Comparison of ENCODE assay signal across 10 cellular contexts in the genomic region with DNA sequence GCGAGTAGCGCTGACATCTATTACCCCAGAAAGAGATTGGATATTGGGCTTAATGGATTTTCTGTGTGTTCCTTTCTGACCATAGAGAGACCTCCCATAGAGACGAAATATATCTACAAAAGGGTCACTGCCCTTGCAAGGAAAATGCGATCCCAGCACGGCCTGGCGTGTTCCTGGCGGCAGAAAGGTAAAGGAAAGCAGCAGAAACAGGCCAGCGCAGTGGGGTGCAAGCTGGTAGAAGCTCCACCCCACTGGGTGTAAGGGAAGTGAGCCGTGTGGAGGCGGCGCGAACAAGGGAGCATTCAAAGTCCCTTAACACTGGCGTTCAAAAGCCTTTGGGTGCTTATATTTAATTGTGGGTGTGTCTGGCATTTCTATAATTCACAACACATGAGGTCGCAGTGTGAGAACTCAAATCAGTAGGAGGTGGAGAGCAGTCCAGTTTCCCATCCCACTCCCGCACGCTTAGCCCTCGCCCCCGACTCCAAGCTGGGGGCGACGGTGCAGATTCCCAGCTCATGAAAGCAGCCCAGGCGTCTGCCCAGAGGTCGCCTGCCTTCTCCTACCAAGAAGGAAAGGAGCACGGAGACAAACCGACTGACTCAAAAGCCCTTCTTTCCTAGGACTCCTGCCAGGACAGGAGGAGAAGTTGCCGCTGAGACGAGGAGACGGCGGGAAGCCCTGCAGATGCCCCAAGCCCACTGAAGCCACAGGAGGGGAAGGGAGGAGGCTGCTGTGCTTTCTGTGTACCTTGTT.
DNase-seq lines count a peak whose midpoint lies in the region; ATAC-seq and TF ChIP-seq lines count a peak whose summit lies in the region.
"Had no signal": no experiment of that assay in that cellular context is flagged by ENCODE, and none has a peak within 500 bp of the region (broad histone marks: within the 10 kb centered on the region; RNA-seq: fewer than 3 reads in every experiment).

No MANE protein-coding gene starts in this region.

- peaks cover 15% of the 10 kb centered on the region for H3K4me1 ChIP-seq in ES-I3 (ENCODE audit: insufficient read depth, low read length)
- H3K4me1 ChIP-seq: BE2C had no signal

- ATAC-seq in activated CD8-positive, alpha-beta T cell treated with anti-CD3 and anti-CD28 coated beads for 36 hours = peak; percentile 53
- no peak for ATAC-seq in GM18858 (IDR thresholded peaks at IDR 0.05; ENCODE audit: unreplicated experiment)
- ATAC-seq: foreskin keratinocyte had no signal

- H3K27me3 Mint-ChIP-seq in activated CD8-positive, alpha-beta T cell treated with anti-CD3 and anti-CD28 coated beads for 36 hours = no peaks in the 10 kb centered on the region

- no peaks in the 10 kb centered on the region for H3K36me3 ChIP-seq in ES-I3 (ENCODE audit: insufficient read depth, low read length)
- H3K36me3 ChIP-seq: BE2C had no signal

- TF ChIP-seq CTCF in activated CD8-positive, alpha-beta T cell treated with anti-CD3 and anti-CD28 coated beads for 36 hours (IDR thresholded peaks at IDR 0.05) = no peak

- DNase-seq in activated CD8-positive, alpha-beta T cell treated with anti-CD3 and anti-CD28 coated beads for 36 hours = peak; percentile 72
- DNase-seq in stimulated activated CD4-positive, alpha-beta T cell treated with anti-CD3 and anti-CD28 coated beads, Interleukin-12 subunit alpha, Interleukin-12 subunit beta, amount 100 ng/mL, for 4 hours = peak; percentile 27
- DNase-seq in DMS 273 treated with DMSO at 0.1 percent for 48 hours (lab: John Stamatoyannopoulos, UW) (no peak), NCI-H2029 (lab: John Stamatoyannopoulos, UW) (no peak), glomerular visceral epithelial cell (ENCODE audit: extremely low spot score) (no peak)
- DNase-seq: BE2C, foreskin keratinocyte had no signal

- H3K9ac ChIP-seq in ES-I3 (ENCODE audit: low read depth, low read length) = 0 out of 2 replicates have a peak overlapping the region, but pooled peaks have one; percentile 3

- intact Hi-C loops in activated CD8-positive, alpha-beta T cell treated with anti-CD3 and anti-CD28 coated beads for 36 hours (cut with micrococcal nuclease) = loop anchor here (10.0 kb wide), 1 partner anchor 477 kb away; a partner anchor contains a TSS

- H3K9me3 Mint-ChIP-seq in activated CD8-positive, alpha-beta T cell treated with anti-CD3 and anti-CD28 coated beads for 36 hours = no peaks in the 10 kb centered on the region

- H3K9me3 ChIP-seq in ES-I3 (ENCODE audit: control insufficient read depth, insufficient read depth, low read length) = no peaks in the 10 kb centered on the region
- H3K9me3 ChIP-seq: BE2C had no signal

- CTCF ChIA-PET in activated CD8-positive, alpha-beta T cell treated with anti-CD3 and anti-CD28 coated beads for 36 hours (lab: Charles Lee) = interaction anchor here (0.7 to 2.5 kb wide), 7 partner anchors 12 to 494 kb away, joined by 3 to 6 read pairs (median 3); no protein-coding TSS in a partner anchor

- peak overlapping the region; percentile 68 for H3K4me3 Mint-ChIP-seq in activated CD8-positive, alpha-beta T cell treated with anti-CD3 and anti-CD28 coated beads for 36 hours

- H3K27ac Mint-ChIP-seq in activated CD8-positive, alpha-beta T cell treated with anti-CD3 and anti-CD28 coated beads for 36 hours = peak overlapping the region; percentile 92

- H3K4me1 Mint-ChIP-seq in activated CD8-positive, alpha-beta T cell treated with anti-CD3 and anti-CD28 coated beads for 36 hours (ENCODE audit: low read depth) = peaks cover 82% of the 10 kb centered on the region

- peaks cover 3% of the 10 kb centered on the region for H3K36me3 Mint-ChIP-seq in activated CD8-positive, alpha-beta T cell treated with anti-CD3 and anti-CD28 coated beads for 36 hours (ENCODE audit: low read depth)

- POLR2A ChIA-PET in activated CD8-positive, alpha-beta T cell treated with anti-CD3 and anti-CD28 coated beads for 36 hours (lab: Charles Lee) = interaction anchor here (1.1 to 3.0 kb wide), 5 partner anchors 9 to 320 kb away, joined by 3 to 9 read pairs (median 4); no protein-coding TSS in a partner anchor

- peak overlapping the region; percentile 96 for H3K27ac ChIP-seq in cingulate gyrus (ENCODE audit: low read depth, low read length)
- H3K27ac ChIP-seq: foreskin keratinocyte had no signal

Comparison
In these comparisons a context has a peak if more than half of its experiments do, and no peak if none do; other contexts are left out.
1. DNase-seq: peak in activated CD8-positive, alpha-beta T cell treated with anti-CD3 and anti-CD28 coated beads for 36 hours (single experiment) and stimulated activated CD4-positive, alpha-beta T cell treated with anti-CD3 and anti-CD28 coated beads, Interleukin-12 subunit alpha, Interleukin-12 subunit beta, amount 100 ng/mL, for 4 hours (single experiment); none in DMS 273 treated with DMSO at 0.1 percent for 48 hours (single experiment), NCI-H2029 (single experiment) and glomerular visceral epithelial cell (single experiment).